12 cellular contexts compared by ENCODE assay signal in genomic region chr5:141510850-141511718, GRCh38. TPM values are rescaled to one million over a fixed set of nuclear protein-coding genes. Genes with fewer than 3 reads are reported as not detected.
DNase-seq lines count a peak whose midpoint lies in the region; ATAC-seq and TF ChIP-seq lines count a peak whose summit lies in the region.
"Had no signal": no experiment of that assay in that cellular context is flagged by ENCODE, and none has a peak within 500 bp of the region (broad histone marks: within the 10 kb centered on the region; RNA-seq: fewer than 3 reads in every experiment).

No MANE protein-coding gene starts in this region.

- H3K4me2 ChIP-seq in MM.1S (ENCODE audit: low read depth, low read length): peak overlapping the region; percentile 60

- peaks cover 52 to 79% (median 56%) of the 10 kb centered on the region in 3 donors for H3K4me1 Mint-ChIP-seq in naive B cell

- H3K4me1 ChIP-seq in MM.1S (ENCODE audit: low read length): peaks cover 63% of the 10 kb centered on the region

- no peaks in the 10 kb centered on the region for H3K27me3 ChIP-seq in MM.1S (replicated peaks; ENCODE audit: insufficient read depth, low read length)

- no peak for TF ChIP-seq CTCF in GM12865 (IDR thresholded peaks at IDR 0.05; ENCODE audit: insufficient read depth, low read depth, low read length, missing control alignments)
- TF ChIP-seq CTCF in MM.1S (IDR thresholded peaks at IDR 0.05; ENCODE audit: low read length): no peak

- peaks cover 48% of the 10 kb centered on the region for H3F3A ChIP-seq in MM.1S (ENCODE audit: insufficient read depth, low read length)

- ATAC-seq in GM21515 (IDR thresholded peaks at IDR 0.05; ENCODE audit: unreplicated experiment) (peak; percentile 30), naive B cell (ENCODE audit: low read depth in 2 of 2) (peak; percentile 37 to 70)
- ATAC-seq: naive thymus-derived CD8-positive, alpha-beta T cell had no signal

- no peaks in the 10 kb centered on the region for H4K20me1 ChIP-seq in MM.1S (ENCODE audit: insufficient read depth, low read length)

- H3K4me3 ChIP-seq in GM12865 (ENCODE audit: low read depth, low read length): peak overlapping the region; percentile 69
- peak overlapping the region; percentile 49 for H3K4me3 ChIP-seq in MM.1S (ENCODE audit: low read length)

- no peak overlapping the region for H2AFZ ChIP-seq in MM.1S (ENCODE audit: low read length)

- no peaks in the 10 kb centered on the region for H3K9me3 ChIP-seq in MM.1S (replicated peaks; ENCODE audit: insufficient read depth, low read length)

- peak overlapping the region; percentile 61 for H3K9ac ChIP-seq in MM.1S (ENCODE audit: low read length)

- DNase-seq in GM12865 (ENCODE audit: low read depth): peak; percentile 96
- peak; percentile 74 for DNase-seq in MM.1S
- DNase-seq in naive B cell: no peak
- no peak for DNase-seq in ecto neural progenitor cell (ENCODE audit: low spot score)
- DNase-seq in kidney glomerular epithelial cell (lab: John Stamatoyannopoulos, UW): no peak
- no peak for DNase-seq in NCI-H2196 (lab: John Stamatoyannopoulos, UW; ENCODE audit: unreplicated experiment)
- no peak for DNase-seq in NCI-H446 treated with DMSO at 0.1 percent for 48 hours (lab: John Stamatoyannopoulos, UW)
- DNase-seq: amniotic stem cell, glutamatergic neuron, NCI-H2081 had no signal

- peak overlapping the region in 3 of 6 donors; percentile 1 to 77 (median 76) for H3K27ac Mint-ChIP-seq in naive B cell

- peak overlapping the region in 7 of 8 donors; percentile 39 to 91 (median 84) for H3K4me3 Mint-ChIP-seq in naive B cell

- H3K9me2 ChIP-seq in MM.1S (replicated peaks; ENCODE audit: insufficient read depth, low read length): no peaks in the 10 kb centered on the region

- H3K79me2 ChIP-seq in MM.1S (ENCODE audit: low read length): 0 out of 2 replicates have a peak, but pooled peaks cover 6% of the 10 kb centered on the region

- no peaks in the 10 kb centered on the region for H3K36me3 ChIP-seq in MM.1S (replicated peaks; ENCODE audit: insufficient read depth, low read length)

- H3K36me3 Mint-ChIP-seq in naive B cell: peaks cover 5 to 6% of the 10 kb centered on the region in 2 donors

- peak overlapping the region; percentile 83; the same call in 1 of the 2 replicates for H3K27ac ChIP-seq in MM.1S (ENCODE audit: low read length)

- peaks cover 0 to 5% (median 0%) of the 10 kb centered on the region in 7 donors for H3K9me3 Mint-ChIP-seq in naive B cell
- H3K9me3 Mint-ChIP-seq: naive thymus-derived CD8-positive, alpha-beta T cell had no signal

- H3K27me3 Mint-ChIP-seq in naive B cell: no peaks in the 10 kb centered on the region
- H3K27me3 Mint-ChIP-seq: naive thymus-derived CD8-positive, alpha-beta T cell had no signal

RNA-seq across cellular contexts. Expression of gene PCDHGC5, which starts 22.2 kb away (rescaled TPM):
- polyA plus RNA-seq in naive B cell (ENCODE audit: low read depth in 6 of 6): not detected
- polyA plus RNA-seq: naive thymus-derived CD8-positive, alpha-beta T cell had no signal

RNA-seq across cellular contexts. Expression of gene PCDHGC4, which starts 26.3 kb away (rescaled TPM):
- polyA plus RNA-seq in naive B cell (ENCODE audit: low read depth in 6 of 6): not detected
- polyA plus RNA-seq: naive thymus-derived CD8-positive, alpha-beta T cell had no signal

RNA-seq across cellular contexts. Expression of gene PCDHGC3, which starts 35.3 kb away (rescaled TPM):
- polyA plus RNA-seq in naive B cell (ENCODE audit: low read depth in 6 of 6): under 1 TPM in 3 of 6 donors, not detected in 3; 0.35 to 0.86 (median 0.61) TPM

Comparison
In these comparisons a context has a peak if more than half of its experiments do, and no peak if none do; other contexts are left out.
1. DNase-seq: peak in GM12865 (single experiment) and MM.1S (single experiment); none in naive B cell (single experiment), ecto neural progenitor cell (single experiment), kidney glomerular epithelial cell (single experiment), NCI-H2196 (single experiment) and NCI-H446 treated with DMSO at 0.1 percent for 48 hours (single experiment).